8 cellular contexts compared by ENCODE assay signal in the genomic region with DNA sequence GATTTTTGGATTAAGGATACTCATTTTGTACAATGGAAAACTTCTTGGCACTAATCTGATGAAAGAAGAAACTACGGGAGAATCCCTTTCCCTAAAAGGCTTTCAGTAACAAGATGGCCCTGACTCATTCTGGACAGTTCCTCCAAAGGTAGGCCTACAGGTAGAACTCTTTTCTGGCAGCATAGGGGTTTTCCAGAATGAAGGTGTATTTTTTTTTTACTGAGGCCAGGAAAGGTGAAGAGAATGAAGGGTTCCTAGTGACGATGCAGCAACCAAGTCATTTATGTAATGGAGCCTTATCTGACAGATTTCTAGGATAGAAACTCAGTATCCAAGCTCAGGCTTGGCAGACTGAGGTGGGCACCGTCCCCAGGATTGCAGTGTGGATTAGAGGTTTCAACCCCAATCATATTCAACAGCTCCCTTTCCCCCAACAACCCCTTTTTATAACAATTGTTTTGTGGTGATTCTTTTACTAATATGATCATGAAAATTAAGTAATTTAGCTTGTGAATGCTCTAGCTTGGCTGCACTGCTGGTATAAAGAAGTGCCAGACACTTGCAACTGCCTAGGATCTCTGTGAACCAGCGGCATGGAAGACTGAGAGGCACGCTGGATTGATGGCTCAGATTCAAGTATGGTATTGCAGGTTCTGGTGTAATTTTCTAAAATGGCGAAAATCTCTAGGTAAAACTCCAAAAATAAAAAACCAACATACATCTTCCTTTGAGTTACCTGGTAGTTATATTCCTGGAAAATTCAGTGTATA. TPM values are rescaled to one million over a fixed set of nuclear protein-coding genes. Genes with fewer than 3 reads are reported as not detected.
DNase-seq lines count a peak whose midpoint lies in the region; ATAC-seq, FAIRE-seq and TF ChIP-seq lines count a peak whose summit lies in the region.

No MANE protein-coding gene starts in this region.

- no peaks in the 10 kb centered on the region for H3K79me2 ChIP-seq in K562 (ENCODE audit: control insufficient read depth, insufficient read depth, low read length)

- peaks cover 3 to 84% (median 43%) of the 10 kb centered on the region in 9 donors for H3K4me1 ChIP-seq in heart right ventricle
- peaks cover 20 to 29% of the 10 kb centered on the region in 2 experiments for H3K4me1 ChIP-seq in K562 (replicated peaks in 1 of 2; ENCODE audit: control insufficient read depth in 2 of 2, insufficient read depth in 2 of 2, low read length in 2 of 2)
- H3K4me1 ChIP-seq in mucosa of stomach (ENCODE audit: control insufficient read depth, insufficient read depth, low read length), result peaks cover 23% of the 10 kb centered on the region
- H3K4me1 ChIP-seq in uterus, result no peaks in the 10 kb centered on the region

- POLR2A ChIA-PET in K562 (lab: Yijun Ruan, JAX), result interaction anchor here (0.8 to 10.1 kb wide), 10 partner anchors 9 to 167 kb away, joined by 3 to 136 read pairs (median 4); a partner anchor contains a TSS

- H3K27me3 ChIP-seq in heart right ventricle, result no peaks in the 10 kb centered on the region
- no peaks in the 10 kb centered on the region for H3K27me3 ChIP-seq in K562 (ENCODE audit: control insufficient read depth in 2 of 2, insufficient read depth in 2 of 2, low read length in 2 of 2)
- no peaks in the 10 kb centered on the region for H3K27me3 ChIP-seq in mucosa of stomach (ENCODE audit: control insufficient read depth, insufficient read depth, low read length)
- no peaks in the 10 kb centered on the region for H3K27me3 ChIP-seq in uterus

- H3K9me3 ChIP-seq in heart right ventricle (no peaks in the 10 kb centered on the region), K562 (replicated peaks; ENCODE audit: control insufficient read depth, insufficient read depth, low read depth, low read length) (no peaks in the 10 kb centered on the region), mucosa of stomach (ENCODE audit: control insufficient read depth, low read length) (no peaks in the 10 kb centered on the region), uterus (no peaks in the 10 kb centered on the region)

- H2AFZ ChIP-seq in K562 (ENCODE audit: low read depth, low read length), result no peak overlapping the region

- WGBS in heart right ventricle, 2 donors, result 83 to 87% methylated on average over 6 of the region's 6 CpGs
- 71% methylated on average over 6 of the region's 6 CpGs for WGBS in K562 (ENCODE audit: insufficient coverage, low coverage, missing lambda C conversion rate)

- H4K20me1 ChIP-seq in K562 (replicated peaks; ENCODE audit: control insufficient read depth, insufficient read depth, low read length), result no peaks in the 10 kb centered on the region

- no peaks in the 10 kb centered on the region for H3K9me1 ChIP-seq in K562 (ENCODE audit: control insufficient read depth, insufficient read depth, low read length)

- in situ Hi-C loops in K562 (cut with MboI), result no loop called here

- no peak for ATAC-seq in heart right ventricle
- ATAC-seq in Right ventricle myocardium superior (ENCODE audit: poor library complexity), result no peak
- no peak for ATAC-seq in K562
- ATAC-seq in HG02885 (IDR thresholded peaks at IDR 0.05; ENCODE audit: poor library complexity, unreplicated experiment), result no peak

- BruUV-seq in K562 (replicated peaks; lab: Mats Ljungman, UMichigan), result no TSS peak

- H3K4me3 ChIP-seq in heart right ventricle (peak overlapping the region in 5 of 10 donors; percentile 66 to 79 (median 71)), K562 (no peak overlapping the region), mucosa of stomach (ENCODE audit: low read length) (no peak overlapping the region), uterus (no peak overlapping the region)

- no peak for DNase-seq in heart right ventricle
- DNase-seq in Right ventricle myocardium superior, result no peak
- no peak for DNase-seq in K562 (ENCODE audit: extremely low read depth in 1 of 4, low spot score in 3 of 4)
- no peak for DNase-seq in uterus
- DNase-seq in SIG-M5 treated with dmso at 0.1 percent for 504 hours (lab: John Stamatoyannopoulos, UW; ENCODE audit: unreplicated experiment), result no peak
- no peak for DNase-seq in NCI-H2107 (lab: John Stamatoyannopoulos, UW)

- no peak for TF ChIP-seq POLR2A in K562 (conservative IDR thresholded peaks at IDR 0.05)
- no peak for TF ChIP-seq POLR2A in uterus (IDR thresholded peaks at IDR 0.05)

- FAIRE-seq in K562 (lab: Jason Lieb, UNC), result no peak

- 0 out of 4 replicates have a peak overlapping the region, but pooled peaks of 1 of the 2 experiments have one; percentile 70 for H3K9ac ChIP-seq in K562 (ENCODE audit: insufficient read depth in 1 of 2, low read depth in 2 of 2, low read length in 2 of 2)
- peak overlapping the region; percentile 38 for H3K9ac ChIP-seq in mucosa of stomach (ENCODE audit: low read length)

- intact Hi-C loops in heart right ventricle (cut with DNase I) (loop anchor here in 7 of 10 donors (1.0 to 2.0 kb wide), 4 partner anchors 15 to 65 kb away; a partner anchor contains a TSS), Right ventricle myocardium superior (cut with DNase I) (no loop called here), K562 (cut with micrococcal nuclease) (loop anchor here (2.0 kb wide), 1 partner anchor 17 kb away; a partner anchor contains a TSS), uterus (cut with DNase I; ENCODE audit: low total_unique reads) (no loop called here)

- peaks cover 0 to 16% (median 6%) of the 10 kb centered on the region in 9 donors for H3K36me3 ChIP-seq in heart right ventricle
- no peaks in the 10 kb centered on the region for H3K36me3 ChIP-seq in K562 (ENCODE audit: control insufficient read depth, insufficient read depth, low read length)
- no peaks in the 10 kb centered on the region for H3K36me3 ChIP-seq in mucosa of stomach (ENCODE audit: control insufficient read depth, insufficient read depth, low read length)
- no peaks in the 10 kb centered on the region for H3K36me3 ChIP-seq in uterus

- no peak overlapping the region for H3K4me2 ChIP-seq in K562 (ENCODE audit: insufficient read depth, low read length)

- TF ChIP-seq EP300 in K562 (IDR thresholded peaks at IDR 0.05; ENCODE audit: low read length), result no peak

- CTCF ChIA-PET in K562 (lab: Yijun Ruan, JAX; ENCODE audit: low intra/inter-chr PET ratio), result no interaction called here

- TF ChIP-seq RAD21 in K562 (CRISPR knock-in tag; conservative IDR thresholded peaks at IDR 0.05 in 1 of 2, IDR thresholded peaks at IDR 0.05 in 1 of 2), result no peak

- no peak for TF ChIP-seq CTCF in heart right ventricle (IDR thresholded peaks at IDR 0.05)
- TF ChIP-seq CTCF in K562 (IDR thresholded peaks at IDR 0.05 in 2 of 3, conservative IDR thresholded peaks at IDR 0.05 in 1 of 3; ENCODE audit: insufficient read depth in 2 of 3, low read depth in 1 of 3, low read length in 3 of 3), result no peak
- TF ChIP-seq CTCF in uterus (IDR thresholded peaks at IDR 0.05), result no peak

- H3K27ac ChIP-seq in heart right ventricle, result peak overlapping the region; percentile 69 to 99 (median 98)
- peak overlapping the region; percentile 77; the same call in 1 of the 3 replicates for H3K27ac ChIP-seq in K562 (ENCODE audit: extremely low read depth, low read depth, low read length)
- peak overlapping the region; percentile 98 to 99 for H3K27ac ChIP-seq in uterus

RNA-seq across cellular contexts. Expression of a gene that starts 8.7 kb away (rescaled TPM):
- total RNA-seq in heart right ventricle (100 to 1,000 TPM in 1 of 10 donors, 10 to 100 TPM in 9; 58.3 to 146 (median 70.4) TPM), Right ventricle myocardium superior (53.9 TPM), K562 (2014; rRNA removed) (1.5 and 1.8 TPM in 2 replicates), K562 (2014; rRNA removed; fragmentation: Illumina TruSeq; extraction: Trizol) (2.2 and 2.6 TPM in 2 replicates), K562 (2015; rRNA removed; fragmentation: Illumina TruSeq; extraction: Trizol) (4.0 and 4.3 TPM in 2 replicates), K562 (2021) (3.2 and 4.1 TPM in 2 replicates), uterus (10 to 100 TPM in 3 of 4 donors, 1 to 10 TPM in 1; 6.1 to 16.2 (median 15.4) TPM)
- polyA plus RNA-seq in heart right ventricle (10 to 100 TPM; 25.2 to 35.0 TPM), K562 (2011; rRNA removed) (3.3 and 4.1 TPM in 2 replicates), K562 (2014; fragmentation: Illumina TruSeq; extraction: Trizol) (2.6 and 3.8 TPM in 2 replicates), K562 (2014; fragmentation: Nextera tagmentation; extraction: Ambion mirVana) (1 to 10 TPM; 1.0 to 1.6 TPM), K562 (2014; rRNA removed) (2.0 and 2.3 TPM in 2 replicates)
- 0.93 and 2.2 TPM in 2 replicates for total RNA-seq in K562 (2011; cell fraction: chromatin; rRNA removed; ENCODE audit: low replicate concordance)
- total RNA-seq in K562 (2011; cell fraction: nucleolus; rRNA removed), result 1.0 and 1.1 TPM in 2 replicates
- total RNA-seq in K562 (2011; cell fraction: nucleoplasm; rRNA removed), result 1.0 and 1.8 TPM in 2 replicates
- polyA plus RNA-seq in K562 (2011; cell fraction: cytosol; rRNA removed), result 1.2 and 2.3 TPM in 2 replicates
- polyA plus RNA-seq in K562 (2011; cell fraction: nucleus; rRNA removed), result 1.7 and 2.2 TPM in 2 replicates
- polyA plus RNA-seq in K562 (2012), result 4.2 and 5.9 TPM in 2 replicates
- 3.5 and 4.3 TPM in 2 replicates for polyA minus RNA-seq in K562 (2011; rRNA and poly(A)+ RNA removed)
- polyA minus RNA-seq in K562 (2011; cell fraction: cytosol; rRNA and poly(A)+ RNA removed), result 0.95 and 1.7 TPM in 2 replicates
- 0.67 and 1.9 TPM in 2 replicates for polyA minus RNA-seq in K562 (2011; cell fraction: nucleus; rRNA and poly(A)+ RNA removed)

RNA-seq across cellular contexts. Expression of a gene that starts 16.3 kb away (rescaled TPM):
- total RNA-seq in heart right ventricle (1,000 to 10,000 TPM in 6 of 10 donors, 100 to 1,000 TPM in 4; 782 to 5,382 (median 1,085) TPM), Right ventricle myocardium superior (1,025 TPM), K562 (2014; rRNA removed) (508 and 518 TPM in 2 replicates), K562 (2014; rRNA removed; fragmentation: Illumina TruSeq; extraction: Trizol) (872 and 963 TPM in 2 replicates), K562 (2015; rRNA removed; fragmentation: Illumina TruSeq; extraction: Trizol) (938 and 983 TPM in 2 replicates), K562 (2021) (460 and 518 TPM in 2 replicates), uterus (1,000 to 10,000 TPM; 1,923 to 3,458 (median 2,385) TPM)
- polyA plus RNA-seq in heart right ventricle (1,000 to 10,000 TPM in 1 of 2 donors, 100 to 1,000 TPM in 1; 833 to 1,897 TPM), K562 (2011; rRNA removed) (1,201 and 1,654 TPM in 2 replicates), K562 (2014; fragmentation: Illumina TruSeq; extraction: Trizol) (1,667 and 1,763 TPM in 2 replicates), K562 (2014; fragmentation: Nextera tagmentation; extraction: Ambion mirVana) (1,000 to 10,000 TPM; 2,823 to 3,138 TPM), K562 (2014; rRNA removed) (981 and 1,032 TPM in 2 replicates)
- 410 and 624 TPM in 2 replicates for total RNA-seq in K562 (2011; cell fraction: chromatin; rRNA removed; ENCODE audit: low replicate concordance)
- 454 and 493 TPM in 2 replicates for total RNA-seq in K562 (2011; cell fraction: nucleolus; rRNA removed)
- total RNA-seq in K562 (2011; cell fraction: nucleoplasm; rRNA removed), result 734 and 781 TPM in 2 replicates
- 1,148 and 3,009 TPM in 2 replicates for polyA plus RNA-seq in K562 (2011; cell fraction: cytosol; rRNA removed)
- 172 and 337 TPM in 2 replicates for polyA plus RNA-seq in K562 (2011; cell fraction: nucleus; rRNA removed)
- 946 and 1,158 TPM in 2 replicates for polyA plus RNA-seq in K562 (2012)
- polyA minus RNA-seq in K562 (2011; rRNA and poly(A)+ RNA removed), result 659 and 661 TPM in 2 replicates
- polyA minus RNA-seq in K562 (2011; cell fraction: cytosol; rRNA and poly(A)+ RNA removed), result 257 and 286 TPM in 2 replicates
- polyA minus RNA-seq in K562 (2011; cell fraction: nucleus; rRNA and poly(A)+ RNA removed), result 69.7 and 112 TPM in 2 replicates

RNA-seq across cellular contexts. Expression of a gene that starts 16.5 kb away (rescaled TPM):
- 1 to 10 TPM in 9 of 10 donors, under 1 TPM in 1; 0.77 to 8.6 (median 3.1) TPM for total RNA-seq in heart right ventricle
- 1 to 10 TPM in 1 of 2 donors, under 1 TPM in 1; 0.33 to 2.1 TPM for polyA plus RNA-seq in heart right ventricle
- 3.2 TPM for total RNA-seq in Right ventricle myocardium superior
- 4.1 and 4.5 TPM in 2 replicates for total RNA-seq in K562 (2011; cell fraction: chromatin; rRNA removed; ENCODE audit: low replicate concordance)
- total RNA-seq in K562 (2011; cell fraction: nucleolus; rRNA removed), result 2.2 and 2.5 TPM in 2 replicates
- 2.1 and 3.6 TPM in 2 replicates for total RNA-seq in K562 (2011; cell fraction: nucleoplasm; rRNA removed)
- total RNA-seq in K562 (2014; rRNA removed), result 0.20 and 1.1 TPM in 2 replicates
- total RNA-seq in K562 (2014; rRNA removed; fragmentation: Illumina TruSeq; extraction: Trizol), result 0.41 and 0.69 TPM in 2 replicates
- 0.98 and 1.2 TPM in 2 replicates for total RNA-seq in K562 (2015; rRNA removed; fragmentation: Illumina TruSeq; extraction: Trizol)
- total RNA-seq in K562 (2021), result 0.60 and 0.86 TPM in 2 replicates
- 0.68 and 1.7 TPM in 2 replicates for polyA plus RNA-seq in K562 (2011; rRNA removed)
- polyA plus RNA-seq in K562 (2011; cell fraction: cytosol; rRNA removed), result 0.30 and 1.1 TPM in 2 replicates
- 7.3 and 7.5 TPM in 2 replicates for polyA plus RNA-seq in K562 (2011; cell fraction: nucleus; rRNA removed)
- 0.92 and 3.6 TPM in 2 replicates for polyA plus RNA-seq in K562 (2012)
- polyA plus RNA-seq in K562 (2014; fragmentation: Illumina TruSeq; extraction: Trizol), result 0.91 and 1.2 TPM in 2 replicates
- under 1 TPM; 0.77 to 0.89 TPM for polyA plus RNA-seq in K562 (2014; fragmentation: Nextera tagmentation; extraction: Ambion mirVana)
- 0.42 and 0.55 TPM in 2 replicates for polyA plus RNA-seq in K562 (2014; rRNA removed)
- 0.14 and 1.5 TPM in 2 replicates for polyA minus RNA-seq in K562 (2011; rRNA and poly(A)+ RNA removed)
- not detected in 2 replicates for polyA minus RNA-seq in K562 (2011; cell fraction: cytosol; rRNA and poly(A)+ RNA removed)
- 1.1 and 2.1 TPM in 2 replicates for polyA minus RNA-seq in K562 (2011; cell fraction: nucleus; rRNA and poly(A)+ RNA removed)
- 1 to 10 TPM in 2 of 4 donors, under 1 TPM in 1, not detected in 1; 0.28 to 2.0 (median 2.0) TPM for total RNA-seq in uterus

Comparison
In these comparisons a context has a peak if more than half of its experiments do, and no peak if none do; other contexts are left out.
1. intact Hi-C loops: an anchor here in heart right ventricle (1.0 to 2.0 kb wide) and K562 (2.0 kb wide); none called in Right ventricle myocardium superior and uterus.